20 cellular contexts compared by ENCODE assay signal in genomic region chr1:116415200-116415698, GRCh38. TPM values are rescaled to one million over a fixed set of nuclear protein-coding genes. Genes with fewer than 3 reads are reported as not detected.
DNase-seq lines count a peak whose midpoint lies in the region; ATAC-seq and TF ChIP-seq lines count a peak whose summit lies in the region.
"Had no signal": no experiment of that assay in that cellular context is flagged by ENCODE, and none has a peak within 500 bp of the region (broad histone marks: within the 10 kb centered on the region; RNA-seq: fewer than 3 reads in every experiment).

No MANE protein-coding gene starts in this region.

- H3K27ac ChIP-seq in heart right ventricle (peak overlapping the region in 9 of 10 donors; percentile 70 to 92 (median 87)), right cardiac atrium (ENCODE audit: low read length) (peak overlapping the region; percentile 72), suprapubic skin (peak overlapping the region; percentile 10)
- H3K27ac ChIP-seq: foreskin keratinocyte, SJCRH30, vagina had no signal

- H3K9me3 ChIP-seq in heart right ventricle (no peaks in the 10 kb centered on the region), T-helper 17 cell (ENCODE audit: control insufficient read depth, low read length, poor library complexity, severe bottlenecking) (no peaks in the 10 kb centered on the region), right cardiac atrium (ENCODE audit: control insufficient read depth, low read length) (no peaks in the 10 kb centered on the region), suprapubic skin (no peaks in the 10 kb centered on the region)
- H3K9me3 ChIP-seq: MG63, pancreas, SJCRH30, vagina had no signal

- no peaks in the 10 kb centered on the region for H3K36me3 Mint-ChIP-seq in T-helper 17 cell (ENCODE audit: low read depth)

- ATAC-seq in heart right ventricle (no peak), T-helper 17 cell (no peak), right cardiac atrium (no peak), GM19035 (IDR thresholded peaks at IDR 0.05; ENCODE audit: unreplicated experiment) (no peak)
- ATAC-seq: foreskin keratinocyte, Panc1 had no signal

- H3K4me3 ChIP-seq in heart right ventricle = no peak overlapping the region
- H3K4me3 ChIP-seq in right cardiac atrium (ENCODE audit: low read length) = no peak overlapping the region
- H3K4me3 ChIP-seq in suprapubic skin = no peak overlapping the region
- H3K4me3 ChIP-seq: MG63, pancreas, SJCRH30, vagina had no signal

- H3K27ac Mint-ChIP-seq in T-helper 17 cell = peak overlapping the region; percentile 44
- H3K27ac Mint-ChIP-seq: activated CD4-positive, alpha-beta T cell treated with anti-CD3 and anti-CD28 coated beads, Interleukin-2, amount 10 ng/mL, durations not matched to agents 24 days and 14 days had no signal

- 73 to 78% methylated on average over 3 of the region's 3 CpGs for WGBS in heart right ventricle, 2 donors
- 81% methylated on average over 3 of the region's 3 CpGs for WGBS in right cardiac atrium
- WGBS in suprapubic skin = 93% methylated on average over 3 of the region's 3 CpGs

- no peak overlapping the region for H3K4me3 Mint-ChIP-seq in T-helper 17 cell
- H3K4me3 Mint-ChIP-seq: activated CD4-positive, alpha-beta T cell treated with anti-CD3 and anti-CD28 coated beads, Interleukin-2, amount 10 ng/mL, durations not matched to agents 24 days and 14 days; H9 had no signal

- TF ChIP-seq EP300 in suprapubic skin (IDR thresholded peaks at IDR 0.05) = no peak

- H3K27me3 Mint-ChIP-seq in T-helper 17 cell = no peaks in the 10 kb centered on the region
- H3K27me3 Mint-ChIP-seq: activated CD4-positive, alpha-beta T cell treated with anti-CD3 and anti-CD28 coated beads, Interleukin-2, amount 10 ng/mL, durations not matched to agents 24 days and 14 days had no signal

- H3K4me1 ChIP-seq in heart right ventricle (peaks cover 7 to 61% (median 37%) of the 10 kb centered on the region in 9 donors), right cardiac atrium (ENCODE audit: control insufficient read depth, insufficient read depth, low read length) (peaks cover 7% of the 10 kb centered on the region), suprapubic skin (peaks cover 30% of the 10 kb centered on the region)

- H3K27me3 ChIP-seq in heart right ventricle = no peaks in the 10 kb centered on the region
- no peaks in the 10 kb centered on the region for H3K27me3 ChIP-seq in right cardiac atrium (ENCODE audit: control insufficient read depth, insufficient read depth)
- no peaks in the 10 kb centered on the region for H3K27me3 ChIP-seq in suprapubic skin
- H3K27me3 ChIP-seq: foreskin keratinocyte, MG63, pancreas, SJCRH30, vagina had no signal

- H3K4me1 Mint-ChIP-seq in T-helper 17 cell = peaks cover 33% of the 10 kb centered on the region

- intact Hi-C loops in heart right ventricle (cut with DNase I) (loop anchor here in 7 of 10 donors (5.0 kb wide), 5 partner anchors 33 to 67 kb away; no protein-coding TSS in a partner anchor), cardiac septum (cut with DNase I) (loop anchor here (5.0 kb wide), 1 partner anchor 62 kb away; no protein-coding TSS in a partner anchor), right cardiac atrium (cut with DNase I) (loop anchor here in 1 of 4 donors (5.0 kb wide), 2 partner anchors 38 to 62 kb away; no protein-coding TSS in a partner anchor)

- DNase-seq in heart right ventricle (no peak), cardiac septum (ENCODE audit: low spot score) (no peak), T-helper 17 cell (no peak), right cardiac atrium (no peak), suprapubic skin (ENCODE audit: low spot score in 2 of 2) (no peak), DMS79 (lab: John Stamatoyannopoulos, UW) (no peak)
- no peak for DNase-seq in activated CD4-positive, alpha-beta T cell treated with anti-CD3 and anti-CD28 coated beads for 48 hours
- DNase-seq: activated CD4-positive, alpha-beta T cell treated with anti-CD3 and anti-CD28 coated beads, Interleukin-2, amount 10 ng/mL, durations not matched to agents 24 days and 14 days; activated CD8-positive, alpha-beta memory T cell treated with anti-CD3 and anti-CD28 coated beads, Interleukin-2, amount 50 U/mL, for 48 hours; activated effector memory CD4-positive, alpha-beta T cell treated with anti-CD3 and anti-CD28 coated beads, Interleukin-2, amount 50 U/mL, for 16 hours; DMS 273 treated with DMSO at 0.1 percent for 48 hours; foreskin keratinocyte; H9; IMR-90; MG63; SJCRH30 had no signal

- no peaks in the 10 kb centered on the region for H3K36me3 ChIP-seq in heart right ventricle
- H3K36me3 ChIP-seq in suprapubic skin = no peaks in the 10 kb centered on the region
- H3K36me3 ChIP-seq: MG63, pancreas, SJCRH30, vagina had no signal

- no peak for TF ChIP-seq POLR2A in suprapubic skin (IDR thresholded peaks at IDR 0.05)

- TF ChIP-seq CTCF in heart right ventricle (IDR thresholded peaks at IDR 0.05) (no peak), suprapubic skin (IDR thresholded peaks at IDR 0.05) (no peak)

RNA-seq across cellular contexts. Expression of gene ATP1A1, which starts 42.2 kb away (rescaled TPM):
- total RNA-seq in heart right ventricle (100 to 1,000 TPM; 153 to 403 (median 203) TPM), cardiac septum (192 TPM), T-helper 17 cell (100 to 1,000 TPM; 259 to 313 TPM), right cardiac atrium (100 to 1,000 TPM; 166 to 326 (median 226) TPM), suprapubic skin (100 to 1,000 TPM; 556 to 703 (median 561) TPM)
- polyA plus RNA-seq in heart right ventricle (100 to 1,000 TPM in 1 of 2 donors, 10 to 100 TPM in 1; 73.6 to 624 TPM), right cardiac atrium (155 TPM)

Comparison
In these comparisons a context has a peak if more than half of its experiments do, and no peak if none do; other contexts are left out.
1. H3K27ac ChIP-seq: peak in every context shown above with its lines; median percentile 87 in heart right ventricle; 72 in right cardiac atrium; 10 in suprapubic skin.